Comparison of ENCODE assay signal across 8 cellular contexts in genomic region chr1:166910396-166910994, GRCh38. TPM values are rescaled to one million over a fixed set of nuclear protein-coding genes. Genes with fewer than 3 reads are reported as not detected.
DNase-seq lines count a peak whose midpoint lies in the region; ATAC-seq and TF ChIP-seq lines count a peak whose summit lies in the region.

No MANE protein-coding gene starts in this region.

- H3K36me3 ChIP-seq in Karpas-422 (ENCODE audit: insufficient read depth, low read length) (no peaks in the 10 kb centered on the region; the same call in 1 of the 2 replicates), PC-9 (ENCODE audit: low read depth) (no peaks in the 10 kb centered on the region), fibroblast of lung (ENCODE audit: control insufficient read depth, insufficient read depth, low read length) (no peaks in the 10 kb centered on the region), neuronal stem cell (replicated peaks in 1 of 2; ENCODE audit: control insufficient read depth in 2 of 2, insufficient read depth in 2 of 2, low read length in 2 of 2) (peaks cover 4% of the 10 kb centered on the region in 2 donors), tibial artery (no peaks in the 10 kb centered on the region)

- H4K20me1 ChIP-seq in Karpas-422 (ENCODE audit: insufficient read depth, low read depth, low read length) (no peaks in the 10 kb centered on the region), PC-9 (ENCODE audit: insufficient read depth) (no peaks in the 10 kb centered on the region), fibroblast of lung (ENCODE audit: control insufficient read depth, extremely low read depth, insufficient read depth, low read length) (no peaks in the 10 kb centered on the region)

- H3K27me3 ChIP-seq in Karpas-422 (ENCODE audit: low read length), result no peaks in the 10 kb centered on the region
- H3K27me3 ChIP-seq in PC-9 (ENCODE audit: insufficient read depth, low read depth), result no peaks in the 10 kb centered on the region
- H3K27me3 ChIP-seq in fibroblast of lung (ENCODE audit: control insufficient read depth, insufficient read depth, low read length), result peaks cover 2% of the 10 kb centered on the region
- H3K27me3 ChIP-seq in neuronal stem cell (ENCODE audit: control insufficient read depth in 3 of 3, insufficient read depth in 3 of 3, low read depth in 1 of 3, low read length in 3 of 3), result no peaks in the 10 kb centered on the region
- no peaks in the 10 kb centered on the region for H3K27me3 ChIP-seq in tibial artery

- no peak overlapping the region for H2BK12ac ChIP-seq in neuronal stem cell (ENCODE audit: low read length)

- H2BK120ac ChIP-seq in neuronal stem cell (ENCODE audit: low read depth, low read length), result no peak overlapping the region

- H3F3A ChIP-seq in PC-9 (ENCODE audit: insufficient read depth, low read depth), result no peaks in the 10 kb centered on the region

- intact Hi-C loops in PC-9 (cut with micrococcal nuclease; ENCODE audit: unreplicated experiment) (loop anchor here (1.0 to 5.0 kb wide), 6 partner anchors 34 to 777 kb away; partner anchors contain the start of genes POU2F1 and TADA1), tibial artery (cut with DNase I; ENCODE audit: low total_unique reads) (no loop called here)

- ATAC-seq in GM21825 (IDR thresholded peaks at IDR 0.05; ENCODE audit: unreplicated experiment), result peak; percentile 94

- H3K4me2 ChIP-seq in Karpas-422 (ENCODE audit: low read depth, low read length, poor library complexity, severe bottlenecking), result no peak overlapping the region
- H3K4me2 ChIP-seq in PC-9, result no peak overlapping the region
- H3K4me2 ChIP-seq in fibroblast of lung (ENCODE audit: extremely low read depth, insufficient read depth, low read length), result no peak overlapping the region
- H3K4me2 ChIP-seq in neuronal stem cell (ENCODE audit: insufficient read depth, low read length, poor library complexity, severe bottlenecking), result no peak overlapping the region

- H2BK5ac ChIP-seq in neuronal stem cell (ENCODE audit: low read length), result no peak overlapping the region

- H3K23ac ChIP-seq in neuronal stem cell (ENCODE audit: low read depth, low read length, poor library complexity), result no peak overlapping the region

- peaks cover 17% of the 10 kb centered on the region for H3K4me1 ChIP-seq in Karpas-422 (ENCODE audit: low read length)
- H3K4me1 ChIP-seq in PC-9 (replicated peaks; ENCODE audit: insufficient read depth), result peaks cover 20% of the 10 kb centered on the region
- H3K4me1 ChIP-seq in fibroblast of lung (ENCODE audit: control insufficient read depth, extremely low read depth, insufficient read depth, low read length), result no peaks in the 10 kb centered on the region
- H3K4me1 ChIP-seq in neuronal stem cell (ENCODE audit: control insufficient read depth in 2 of 2, insufficient read depth in 1 of 2, low read depth in 1 of 2, low read length in 2 of 2), result peaks cover 0 to 3% of the 10 kb centered on the region in 2 donors
- peaks cover 0 to 14% (median 3%) of the 10 kb centered on the region in 4 donors for H3K4me1 ChIP-seq in tibial artery

- WGBS in neuronal stem cell (ENCODE audit: extremely low coverage in 2 of 2, insufficient read length in 2 of 2, insufficient replicate concordance in 1 of 2), 2 donors, result no CpG with 5 or more reads among the region's 1 CpG

- CTCF ChIA-PET in PC-9 (lab: Charles Lee), result interaction anchor here (0.5 to 1.6 kb wide), 6 partner anchors 46 to 629 kb away, joined by 3 to 18 read pairs (median 8); no protein-coding TSS in a partner anchor

- H3K4me3 ChIP-seq in Karpas-422 (ENCODE audit: low read length), result no peak overlapping the region
- no peak overlapping the region for H3K4me3 ChIP-seq in PC-9
- H3K4me3 ChIP-seq in fibroblast of lung (replicated peaks in 1 of 4; ENCODE audit: control extremely low read depth in 1 of 4, insufficient read depth in 1 of 4, low read depth in 3 of 4, low read length in 4 of 4), result no peak overlapping the region
- H3K4me3 ChIP-seq in neuronal stem cell (ENCODE audit: low read length in 2 of 2), result no peak overlapping the region
- H3K4me3 ChIP-seq in tibial artery, result no peak overlapping the region

- H3K27ac ChIP-seq in Karpas-422 (ENCODE audit: low read length) (no peak overlapping the region), PC-9 (no peak overlapping the region), fibroblast of lung (ENCODE audit: insufficient read depth, low read length) (no peak overlapping the region), neuronal stem cell (replicated peaks; ENCODE audit: low read length) (no peak overlapping the region), tibial artery (no peak overlapping the region)

- DNase-seq in EH (ENCODE audit: low read depth), result peak; percentile 73
- peak; percentile 93 for DNase-seq in Karpas-422
- DNase-seq in PC-9, result peak; percentile 69 to 90
- DNase-seq in activated T-cell treated with anti-CD3 and anti-CD28 coated beads, Interleukin-2, amount 50 U/mL, for 1 hour, result peak; percentile 61
- peak; percentile 75 to 93 for DNase-seq in fibroblast of lung (ENCODE audit: low read depth in 2 of 2)
- peak; percentile 54 for DNase-seq in neuronal stem cell (ENCODE audit: low spot score)
- peak in 1 of 2 donors; percentile 33 for DNase-seq in tibial artery

- no TSS peak for BruUV-seq in PC-9 (replicated peaks; lab: Mats Ljungman, UMichigan)

- no peak overlapping the region for H2BK15ac ChIP-seq in neuronal stem cell (ENCODE audit: low read length)

- H3K9me3 ChIP-seq in Karpas-422 (ENCODE audit: low read length) (peaks cover 5% of the 10 kb centered on the region), PC-9 (ENCODE audit: insufficient read depth, low read depth) (peaks cover 6% of the 10 kb centered on the region; the same call in 1 of the 2 replicates), fibroblast of lung (ENCODE audit: control insufficient read depth, insufficient read depth, low read depth, low read length) (no peaks in the 10 kb centered on the region), neuronal stem cell (replicated peaks in 1 of 2; ENCODE audit: control insufficient read depth in 2 of 2, insufficient read depth in 1 of 2, low read depth in 1 of 2, low read length in 2 of 2) (peaks cover 5 to 31% of the 10 kb centered on the region in 2 donors), tibial artery (no peaks in the 10 kb centered on the region)

- H3K79me1 ChIP-seq in neuronal stem cell (ENCODE audit: low read depth, low read length), result no peaks in the 10 kb centered on the region

- no peak overlapping the region for H4K91ac ChIP-seq in neuronal stem cell (ENCODE audit: low read depth, low read length, poor library complexity)

- TF ChIP-seq CTCF in PC-9 (conservative IDR thresholded peaks at IDR 0.05) (peak; percentile 88), fibroblast of lung (conservative IDR thresholded peaks at IDR 0.05 in 1 of 2, IDR thresholded peaks at IDR 0.05 in 1 of 2; ENCODE audit: low read depth in 1 of 2, low read length in 2 of 2) (peak; percentile 40 to 63), tibial artery (IDR thresholded peaks at IDR 0.05) (peak; percentile 53 to 58)

- H3K14ac ChIP-seq in neuronal stem cell (ENCODE audit: low read length), result no peak overlapping the region

- H3K4ac ChIP-seq in neuronal stem cell (ENCODE audit: low read length), result no peak overlapping the region

- POLR2A ChIA-PET in PC-9 (lab: Charles Lee; ENCODE audit: unreplicated experiment), result interaction anchor here (0.6 kb wide), 1 partner anchor 309 kb away, joined by 4 read pairs; no protein-coding TSS in a partner anchor

- no peak overlapping the region for H3K18ac ChIP-seq in neuronal stem cell (ENCODE audit: low read length)

- no peak overlapping the region for H2AK5ac ChIP-seq in neuronal stem cell (ENCODE audit: low read depth, low read length)

- H3K79me2 ChIP-seq in Karpas-422 (ENCODE audit: low read length) (no peaks in the 10 kb centered on the region), PC-9 (ENCODE audit: low read depth) (no peaks in the 10 kb centered on the region), fibroblast of lung (ENCODE audit: control insufficient read depth, insufficient read depth, low read length) (no peaks in the 10 kb centered on the region)

- H4K8ac ChIP-seq in neuronal stem cell (ENCODE audit: low read depth, low read length), result no peak overlapping the region

- H2AFZ ChIP-seq in Karpas-422 (ENCODE audit: low read length) (no peak overlapping the region), PC-9 (no peak overlapping the region), fibroblast of lung (ENCODE audit: low read length) (no peak overlapping the region), neuronal stem cell (ENCODE audit: low read length) (no peak overlapping the region)

- no peaks in the 10 kb centered on the region for H3K9me2 ChIP-seq in Karpas-422 (replicated peaks; ENCODE audit: insufficient read depth, low read length)
- H3K9me2 ChIP-seq in PC-9 (ENCODE audit: insufficient read depth), result no peaks in the 10 kb centered on the region

- H3K9ac ChIP-seq in Karpas-422 (ENCODE audit: low read length) (no peak overlapping the region), fibroblast of lung (ENCODE audit: insufficient read depth, low read length) (no peak overlapping the region), neuronal stem cell (ENCODE audit: low read depth, low read length, poor library complexity) (no peak overlapping the region)

RNA-seq across cellular contexts. Expression of gene TADA1, which starts 34.4 kb away (rescaled TPM):
- total RNA-seq in Karpas-422 (2014; rRNA removed; shearing (Covaris generic); ENCODE audit: low replicate concordance), result 14.1 and 26.6 TPM in 2 replicates
- 5.2 and 5.6 TPM in 2 replicates for total RNA-seq in PC-9 (2021)
- total RNA-seq in fibroblast of lung, result 10.5 and 12.9 TPM in 2 replicates
- 12.7 and 13.2 TPM in 2 replicates for polyA plus RNA-seq in fibroblast of lung
- polyA plus RNA-seq in fibroblast of lung (2012), result 6.0 and 6.4 TPM in 2 replicates
- polyA minus RNA-seq in fibroblast of lung (ENCODE audit: low replicate concordance), result 3.0 and 4.3 TPM in 2 replicates
- polyA plus RNA-seq in neuronal stem cell (2013, experiment 1 of 2), result 29.5 TPM
- polyA plus RNA-seq in neuronal stem cell (2013, experiment 2 of 2), result 29.3 TPM
